In genomic region chr19:3665681-3666544, GRCh38 we compare ENCODE assay signal across 1 cellular context.
TF ChIP-seq lines count a peak whose summit lies in the region.

No MANE protein-coding gene starts in this region.

TF ChIP-seq in IMR-90, 13 proteins besides CTCF, POLR2A, EP300 and RAD21 (continued from another document):
- TF ChIP-seq CEBPB (IDR thresholded peaks at IDR 0.05; ENCODE audit: low read depth, low read length) (no peak), MAZ (IDR thresholded peaks at IDR 0.05; ENCODE audit: borderline replicate concordance, low read depth, low read length) (peak; percentile 61; the same call in 1 of the 2 replicates)
